15 cellular contexts compared by ENCODE assay signal in genomic region chr4:108624263-108625056, GRCh38. TPM values are rescaled to one million over a fixed set of nuclear protein-coding genes. Genes with fewer than 3 reads are reported as not detected.
DNase-seq lines count a peak whose midpoint lies in the region; ATAC-seq, FAIRE-seq and TF ChIP-seq lines count a peak whose summit lies in the region.
"Had no signal": no experiment of that assay in that cellular context is flagged by ENCODE, and none has a peak within 500 bp of the region (broad histone marks: within the 10 kb centered on the region; RNA-seq: fewer than 3 reads in every experiment).

No MANE protein-coding gene starts in this region.

- H3K9me3 ChIP-seq in HUES64 (ENCODE audit: insufficient read depth, low read depth, low read length) (no peaks in the 10 kb centered on the region), GM12878 (replicated peaks; ENCODE audit: control insufficient read depth, insufficient read depth, low read length) (no peaks in the 10 kb centered on the region)
- H3K9me3 ChIP-seq: gastroesophageal sphincter, suprapubic skin had no signal

- H3K9ac ChIP-seq in HUES64 (ENCODE audit: low read depth, low read length) (peak overlapping the region; percentile 33; the same call in 1 of the 2 replicates), GM12878 (ENCODE audit: control insufficient read depth, insufficient read depth, low read length) (no peak overlapping the region)

- H3K27ac ChIP-seq in HUES64 (ENCODE audit: low read depth, low read length): no peak overlapping the region
- H3K27ac ChIP-seq in GM12878 (ENCODE audit: control insufficient read depth, insufficient read depth): no peak overlapping the region
- H3K27ac ChIP-seq: gastroesophageal sphincter, suprapubic skin had no signal

- no peak for TF ChIP-seq POLR2A in GM12878 (IDR thresholded peaks at IDR 0.05; ENCODE audit: low read depth, low read length)

- peaks cover 82% of the 10 kb centered on the region for H3K36me3 Mint-ChIP-seq in Calu3 (ENCODE audit: insufficient read depth, unreplicated experiment)
- peaks cover 25% of the 10 kb centered on the region for H3K36me3 Mint-ChIP-seq in neural crest cell (ENCODE audit: low read depth)

- H2AFZ ChIP-seq in GM12878 (ENCODE audit: control insufficient read depth, low read depth, low read length): no peak overlapping the region

- no TSS peak for BruUV-seq in Calu3 (replicated peaks; lab: Mats Ljungman, UMichigan)
- no TSS peak for BruUV-seq in GM12878 (replicated peaks; lab: Mats Ljungman, UMichigan)

- ATAC-seq in GM12878 (no peak), GM19328 (IDR thresholded peaks at IDR 0.05; ENCODE audit: unreplicated experiment) (no peak)
- ATAC-seq: gastroesophageal sphincter had no signal

- intact Hi-C loops in Calu3 (cut with micrococcal nuclease; ENCODE audit: unreplicated experiment) (no loop called here), GM12878 (cut with micrococcal nuclease; ENCODE audit: unreplicated experiment) (loop anchor here (5.0 kb wide), 1 partner anchor 1573 kb away; the partner anchor contains the start of gene ELOVL6)

- 100% methylated on average over 2 of the region's 2 CpGs for WGBS in HUES64
- WGBS in GM12878 (ENCODE audit: insufficient coverage, insufficient replicate concordance, low lambda C conversion rate, missing lambda C conversion rate): 52% methylated on average over 2 of the region's 2 CpGs

- peaks cover 48% of the 10 kb centered on the region for H3K79me2 ChIP-seq in GM12878 (ENCODE audit: control insufficient read depth, insufficient read depth, low read length)

- H3K4me1 ChIP-seq in HUES64 (ENCODE audit: insufficient read depth, low read length): peaks cover 18% of the 10 kb centered on the region
- H3K4me1 ChIP-seq in GM12878 (ENCODE audit: control insufficient read depth, insufficient read depth, low read length): peaks cover 8% of the 10 kb centered on the region; the same call in 1 of the 2 replicates

- H3K27ac Mint-ChIP-seq in Calu3 (ENCODE audit: unreplicated experiment) (peak overlapping the region; percentile 64), neural crest cell (ENCODE audit: unreplicated experiment) (no peak overlapping the region)
- H3K27ac Mint-ChIP-seq: activated B cell treated with CpG ODN at 0.5 μM for 24 hours had no signal

- RAD21 ChIA-PET in GM12878 (lab: Charles Lee; ENCODE audit: unreplicated experiment): no interaction called here

- H3K27me3 ChIP-seq in HUES64 (ENCODE audit: insufficient read depth, low read length) (no peaks in the 10 kb centered on the region), GM12878 (replicated peaks in 1 of 2; ENCODE audit: control insufficient read depth in 2 of 2, insufficient read depth in 2 of 2, low read length in 1 of 2) (no peaks in the 10 kb centered on the region)
- H3K27me3 ChIP-seq: gastroesophageal sphincter, suprapubic skin had no signal

- POLR2A ChIA-PET in GM12878 (lab: Charles Lee): interaction anchor here (1.3 to 1.5 kb wide), 2 partner anchors 8 to 15 kb away, joined by 3 read pairs; no protein-coding TSS in a partner anchor

- peaks cover 85% of the 10 kb centered on the region for H3K36me3 ChIP-seq in HUES64 (ENCODE audit: insufficient read depth, low read length)
- H3K36me3 ChIP-seq in GM12878 (ENCODE audit: control insufficient read depth in 2 of 2, insufficient read depth in 2 of 2, low read length in 1 of 2): peaks cover 9 to 50% of the 10 kb centered on the region in 2 experiments

- TF ChIP-seq EP300 in GM12878 (IDR thresholded peaks at IDR 0.05; ENCODE audit: borderline replicate concordance in 1 of 2, control insufficient read depth in 1 of 2, low read depth in 2 of 2, low read length in 2 of 2): no peak

- CTCF ChIA-PET in Calu3 (lab: Charles Lee): interaction anchor here (0.7 kb wide), 1 partner anchor 637 kb away, joined by 3 read pairs; no protein-coding TSS in a partner anchor
- CTCF ChIA-PET in GM12878 (lab: Yijun Ruan, JAX): interaction anchor here (1.2 kb wide), 1 partner anchor 21 kb away, joined by 3 read pairs; no protein-coding TSS in a partner anchor

- H3K4me1 Mint-ChIP-seq in Calu3 (ENCODE audit: low read depth, unreplicated experiment) (peaks cover 21% of the 10 kb centered on the region), neural crest cell (peaks cover 37% of the 10 kb centered on the region)

- H3K4me3 Mint-ChIP-seq in Calu3 (ENCODE audit: low read depth, unreplicated experiment) (peak overlapping the region; percentile 40), neural crest cell (peak overlapping the region; percentile 58)
- H3K4me3 Mint-ChIP-seq: activated B cell treated with CpG ODN at 0.5 μM for 24 hours had no signal

- SMC1A ChIA-PET in GM12878 (lab: Charles Lee; ENCODE audit: uncharacterized antibody, unreplicated experiment): interaction anchor here (1.7 kb wide), 1 partner anchor 22 kb away, joined by 5 read pairs; no protein-coding TSS in a partner anchor

- H4K20me1 ChIP-seq in GM12878 (ENCODE audit: control insufficient read depth, insufficient read depth): peaks cover 4% of the 10 kb centered on the region; the same call in 1 of the 2 replicates

- TF ChIP-seq CTCF in Calu3 (IDR thresholded peaks at IDR 0.05; ENCODE audit: unreplicated experiment) (no peak), GM12878 (IDR thresholded peaks at IDR 0.05 in 2 of 3, conservative IDR thresholded peaks at IDR 0.05 in 1 of 3; ENCODE audit: control insufficient read depth in 2 of 3, extremely low read depth in 1 of 3, insufficient read depth in 1 of 3, low read depth in 3 of 3, low read length in 3 of 3) (no peak), neural crest cell (conservative IDR thresholded peaks at IDR 0.05) (no peak)

- in situ Hi-C loops in GM12878 (cut with MboI): no loop called here

- no peak for TF ChIP-seq RAD21 in GM12878 (IDR thresholded peaks at IDR 0.05; ENCODE audit: insufficient read depth, low read depth, low read length)

- no peak for DNase-seq in Calu3
- no peak for DNase-seq in GM12878 (ENCODE audit: low read depth, low spot score)
- no peak for DNase-seq in neural crest cell (ENCODE audit: low read depth, low spot score)
- no peak for DNase-seq in AG20443 (ENCODE audit: low spot score)
- no peak for DNase-seq in SIG-M5 treated with dmso at 0.1 percent for 504 hours (lab: John Stamatoyannopoulos, UW; ENCODE audit: unreplicated experiment)
- DNase-seq: activated B cell treated with CpG ODN at 0.5 μM for 24 hours; activated effector memory CD4-positive, alpha-beta T cell treated with Interleukin-2 at 50 U/mL for 16 hours; COR-L47; kidney glomerular epithelial cell; NCI-H1105 treated with DMSO at 0.1 percent for 48 hours; NCI-H2227 treated with DMSO at 0.1 percent for 48 hours had no signal

- no peak for FAIRE-seq in GM12878 (lab: Jason Lieb, UNC)

- H3K9me3 Mint-ChIP-seq in Calu3 (ENCODE audit: low read depth, unreplicated experiment) (no peaks in the 10 kb centered on the region), neural crest cell (no peaks in the 10 kb centered on the region)
- H3K9me3 Mint-ChIP-seq: activated B cell treated with CpG ODN at 0.5 μM for 24 hours had no signal

- H3K4me3 ChIP-seq in HUES64 (ENCODE audit: low read length) (peak overlapping the region; percentile 13; the same call in 1 of the 2 replicates), GM12878 (peak overlapping the region; percentile 92; the same call in 1 of the 2 replicates)
- H3K4me3 ChIP-seq: gastroesophageal sphincter, suprapubic skin had no signal

- H3K4me2 ChIP-seq in GM12878 (ENCODE audit: control insufficient read depth, insufficient read depth): peak overlapping the region; percentile 66; the same call in 1 of the 2 replicates

- H3K27me3 Mint-ChIP-seq in Calu3 (ENCODE audit: unreplicated experiment): no peaks in the 10 kb centered on the region
- H3K27me3 Mint-ChIP-seq in neural crest cell (ENCODE audit: low read depth): no peaks in the 10 kb centered on the region
- H3K27me3 Mint-ChIP-seq: activated B cell treated with CpG ODN at 0.5 μM for 24 hours had no signal

RNA-seq across cellular contexts. Expression of gene RPL34, which starts 4.1 kb away (rescaled TPM):
- total RNA-seq in Calu3 (2022): 531 and 589 TPM in 2 replicates
- 1,854 TPM for polyA plus RNA-seq in HUES64 (2013, experiment 1 of 2)
- 1,846 TPM for polyA plus RNA-seq in HUES64 (2013, experiment 2 of 2)
- total RNA-seq in GM12878 (2013; cell fraction: nucleolus; rRNA removed): 184 and 224 TPM in 2 replicates
- total RNA-seq in GM12878 (2014; rRNA removed): 1,907 and 2,024 TPM in 2 replicates
- total RNA-seq in GM12878 (2014; rRNA removed; fragmentation: Illumina TruSeq; extraction: Trizol): 2,117 and 2,268 TPM in 2 replicates
- total RNA-seq in GM12878 (2021): 1,927 and 2,065 TPM in 2 replicates
- polyA plus RNA-seq in GM12878 (2011; ENCODE audit: low read depth): 2,678 TPM
- 4,903 and 4,956 TPM in 2 replicates for polyA plus RNA-seq in GM12878 (2011; rRNA removed)
- 2,203 and 3,641 TPM in 2 replicates for polyA plus RNA-seq in GM12878 (2011; cell fraction: cytosol; rRNA removed)
- 681 and 1,050 TPM in 2 replicates for polyA plus RNA-seq in GM12878 (2011; cell fraction: nucleus; rRNA removed)
- 5,112 and 5,810 TPM in 2 replicates for polyA plus RNA-seq in GM12878 (2012)
- 2,811 and 3,255 TPM in 2 replicates for polyA plus RNA-seq in GM12878 (2014; fragmentation: Illumina TruSeq; extraction: Trizol)
- polyA plus RNA-seq in GM12878 (2014; fragmentation: Nextera tagmentation; extraction: Ambion mirVana): 1,000 to 10,000 TPM; 6,449 to 6,697 TPM
- polyA plus RNA-seq in GM12878 (2014; rRNA removed): 3,285 and 3,455 TPM in 2 replicates
- polyA plus RNA-seq in GM12878 (2016; fragmentation: Nextera tagmentation; extraction: Ambion mirVana): 1,000 to 10,000 TPM; 1,792 to 1,873 TPM
- 590 and 632 TPM in 2 replicates for polyA minus RNA-seq in GM12878 (2011; rRNA and poly(A)+ RNA removed)
- 133 and 135 TPM in 2 replicates for polyA minus RNA-seq in GM12878 (2011; cell fraction: cytosol; rRNA and poly(A)+ RNA removed)
- polyA minus RNA-seq in GM12878 (2011; cell fraction: nucleus; rRNA and poly(A)+ RNA removed): 148 and 152 TPM in 2 replicates
- 1,293 TPM in 2 replicates for total RNA-seq in neural crest cell

RNA-seq across cellular contexts. Expression of gene OSTC, which starts 25.9 kb away (rescaled TPM):
- 74.0 and 82.7 TPM in 2 replicates for total RNA-seq in Calu3 (2022)
- 173 TPM for polyA plus RNA-seq in HUES64 (2013, experiment 1 of 2)
- polyA plus RNA-seq in HUES64 (2013, experiment 2 of 2): 169 TPM
- 46.6 and 47.8 TPM in 2 replicates for total RNA-seq in GM12878 (2013; cell fraction: nucleolus; rRNA removed)
- 106 and 132 TPM in 2 replicates for total RNA-seq in GM12878 (2014; rRNA removed)
- 141 and 148 TPM in 2 replicates for total RNA-seq in GM12878 (2014; rRNA removed; fragmentation: Illumina TruSeq; extraction: Trizol)
- total RNA-seq in GM12878 (2021): 99.5 and 108 TPM in 2 replicates
- 122 TPM for polyA plus RNA-seq in GM12878 (2011; ENCODE audit: low read depth)
- 161 and 217 TPM in 2 replicates for polyA plus RNA-seq in GM12878 (2011; rRNA removed)
- 89.1 and 103 TPM in 2 replicates for polyA plus RNA-seq in GM12878 (2011; cell fraction: cytosol; rRNA removed)
- polyA plus RNA-seq in GM12878 (2011; cell fraction: nucleus; rRNA removed): 38.8 and 45.9 TPM in 2 replicates
- 159 and 171 TPM in 2 replicates for polyA plus RNA-seq in GM12878 (2012)
- 201 and 229 TPM in 2 replicates for polyA plus RNA-seq in GM12878 (2014; fragmentation: Illumina TruSeq; extraction: Trizol)
- 100 to 1,000 TPM; 542 to 681 TPM for polyA plus RNA-seq in GM12878 (2014; fragmentation: Nextera tagmentation; extraction: Ambion mirVana)
- polyA plus RNA-seq in GM12878 (2014; rRNA removed): 99.0 and 117 TPM in 2 replicates
- 100 to 1,000 TPM; 323 to 339 TPM for polyA plus RNA-seq in GM12878 (2016; fragmentation: Nextera tagmentation; extraction: Ambion mirVana)
- 72.9 and 74.0 TPM in 2 replicates for polyA minus RNA-seq in GM12878 (2011; rRNA and poly(A)+ RNA removed)
- polyA minus RNA-seq in GM12878 (2011; cell fraction: cytosol; rRNA and poly(A)+ RNA removed): 23.3 and 25.9 TPM in 2 replicates
- 14.9 and 15.6 TPM in 2 replicates for polyA minus RNA-seq in GM12878 (2011; cell fraction: nucleus; rRNA and poly(A)+ RNA removed)
- 135 and 136 TPM in 2 replicates for total RNA-seq in neural crest cell
